ENCODE assay signal across 8 cellular contexts in the genomic region with DNA sequence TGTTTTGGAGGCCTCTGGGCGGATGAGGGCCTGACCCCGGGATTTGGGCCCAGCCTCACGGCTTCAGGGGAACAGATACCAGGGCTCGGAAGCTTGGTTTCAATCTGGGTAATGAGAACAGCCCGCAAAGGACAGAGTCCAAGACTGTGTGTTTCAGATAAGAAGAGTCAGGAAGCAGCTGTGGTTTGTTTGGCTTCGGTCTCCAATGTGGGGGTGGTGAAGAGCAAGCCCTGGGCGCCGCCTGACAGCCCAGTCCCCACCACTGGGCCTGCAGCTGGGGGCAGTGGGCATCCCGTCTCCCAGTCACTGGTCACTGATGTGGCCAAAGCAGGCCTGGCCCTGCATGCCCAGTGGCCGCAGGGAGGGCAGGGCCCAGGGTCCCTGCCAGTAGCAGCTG. TPM values are rescaled to one million over a fixed set of nuclear protein-coding genes. Genes with fewer than 3 reads are reported as not detected.
DNase-seq lines count a peak whose midpoint lies in the region; ATAC-seq and TF ChIP-seq lines count a peak whose summit lies in the region.

No MANE protein-coding gene starts in this region.

- H3K27ac Mint-ChIP-seq in activated T-helper 17 cell treated with anti-CD3 and anti-CD28 coated beads, Interleukin-2, amount 50 U/mL, for 72 hours: peak overlapping the region; percentile 38
- H3K27ac Mint-ChIP-seq in CD8-positive, alpha-beta T cell: no peak overlapping the region

- DNase-seq in midbrain (lab: John Stamatoyannopoulos, UW) (peak; percentile 41), NCI-H446 treated with DMSO at 0.1 percent for 48 hours (lab: John Stamatoyannopoulos, UW) (no peak), lower leg skin (ENCODE audit: low spot score in 2 of 2) (no peak), NCI-H187 (lab: John Stamatoyannopoulos, UW) (no peak)
- no peak for DNase-seq in CD8-positive, alpha-beta T cell

- no peak overlapping the region for H3K27ac ChIP-seq in CD8-positive, alpha-beta T cell (ENCODE audit: low read depth, low read length)

- peaks cover 13% of the 10 kb centered on the region for H3K4me1 ChIP-seq in CD8-positive, alpha-beta T cell (ENCODE audit: insufficient read depth, low read length)

- H3K4me1 Mint-ChIP-seq in activated T-helper 17 cell treated with anti-CD3 and anti-CD28 coated beads, Interleukin-2, amount 50 U/mL, for 72 hours: peaks cover 5% of the 10 kb centered on the region
- H3K4me1 Mint-ChIP-seq in CD8-positive, alpha-beta T cell (ENCODE audit: low read depth): peaks cover 9% of the 10 kb centered on the region

- CTCF ChIA-PET in CD8-positive, alpha-beta T cell (lab: Charles Lee): interaction anchor here (1.4 to 2.0 kb wide), 3 partner anchors 28 to 51 kb away, joined by 4 to 10 read pairs (median 5); no protein-coding TSS in a partner anchor

- intact Hi-C loops in CD8-positive, alpha-beta T cell (cut with DNase I, micrococcal nuclease): no loop called here
- intact Hi-C loops in lower leg skin (cut with DNase I; ENCODE audit: low total_unique reads): no loop called here

- POLR2A ChIA-PET in CD8-positive, alpha-beta T cell (lab: Charles Lee): interaction anchor here (1.0 kb wide), 1 partner anchor 9 kb away, joined by 3 read pairs; a partner anchor contains a TSS

- H3K36me3 Mint-ChIP-seq in activated T-helper 17 cell treated with anti-CD3 and anti-CD28 coated beads, Interleukin-2, amount 50 U/mL, for 72 hours (ENCODE audit: low read depth): no peaks in the 10 kb centered on the region
- H3K36me3 Mint-ChIP-seq in CD8-positive, alpha-beta T cell: no peaks in the 10 kb centered on the region

- no peaks in the 10 kb centered on the region for H3K27me3 ChIP-seq in CD8-positive, alpha-beta T cell (ENCODE audit: insufficient read depth, low read length)

- WGBS in lower leg skin, 2 donors: 65% methylated on average over 10 of the region's 10 CpGs

- no peaks in the 10 kb centered on the region for H3K27me3 Mint-ChIP-seq in activated T-helper 17 cell treated with anti-CD3 and anti-CD28 coated beads, Interleukin-2, amount 50 U/mL, for 72 hours
- H3K27me3 Mint-ChIP-seq in CD8-positive, alpha-beta T cell (ENCODE audit: low read depth): no peaks in the 10 kb centered on the region

- H3K9me3 Mint-ChIP-seq in activated T-helper 17 cell treated with anti-CD3 and anti-CD28 coated beads, Interleukin-2, amount 50 U/mL, for 72 hours: no peaks in the 10 kb centered on the region
- no peaks in the 10 kb centered on the region for H3K9me3 Mint-ChIP-seq in CD8-positive, alpha-beta T cell

- no peak overlapping the region for H3K4me3 ChIP-seq in CD8-positive, alpha-beta T cell (ENCODE audit: low read depth, low read length)
- H3K4me3 ChIP-seq in lower leg skin (ENCODE audit: low read depth, poor library complexity, severe bottlenecking): no peak overlapping the region

- TF ChIP-seq CTCF in CD8-positive, alpha-beta T cell (IDR thresholded peaks at IDR 0.05): no peak
- TF ChIP-seq CTCF in lower leg skin (IDR thresholded peaks at IDR 0.05): no peak

- TF ChIP-seq POLR2A in lower leg skin (IDR thresholded peaks at IDR 0.05): no peak

- ATAC-seq in GM19043 (IDR thresholded peaks at IDR 0.05; ENCODE audit: low read depth, unreplicated experiment) (peak; percentile 95), HG02943 (IDR thresholded peaks at IDR 0.05; ENCODE audit: low read depth, unreplicated experiment) (peak; percentile 96)
- peak; percentile 87 for ATAC-seq in activated T-helper 17 cell treated with anti-CD3 and anti-CD28 coated beads, Interleukin-2, amount 50 U/mL, for 72 hours (replicated peaks)
- ATAC-seq in CD8-positive, alpha-beta T cell: no peak

- no peaks in the 10 kb centered on the region for H3K36me3 ChIP-seq in CD8-positive, alpha-beta T cell (ENCODE audit: insufficient read depth, low read length)

- peak overlapping the region; percentile 38 for H3K4me3 Mint-ChIP-seq in activated T-helper 17 cell treated with anti-CD3 and anti-CD28 coated beads, Interleukin-2, amount 50 U/mL, for 72 hours
- H3K4me3 Mint-ChIP-seq in CD8-positive, alpha-beta T cell: no peak overlapping the region

- no peaks in the 10 kb centered on the region for H3K9me3 ChIP-seq in CD8-positive, alpha-beta T cell (ENCODE audit: low read length)

RNA-seq across cellular contexts. Expression of a gene that starts 9.1 kb away (rescaled TPM):
- total RNA-seq in activated T-helper 17 cell treated with anti-CD3 and anti-CD28 coated beads, Interleukin-2, amount 50 U/mL, for 72 hours: 1 to 10 TPM; 1.1 to 2.6 TPM
- total RNA-seq in CD8-positive, alpha-beta T cell: 1 to 10 TPM; 1.2 to 1.8 TPM
- 10 to 100 TPM; 39.4 to 48.6 (median 45.1) TPM for total RNA-seq in lower leg skin

Comparison
In these comparisons a context has a peak if more than half of its experiments do, and no peak if none do; other contexts are left out.
1. RNA of a gene that starts 9.1 kb away (total RNA-seq): 39.4 to 48.6 TPM in lower leg skin; 1.1 to 2.6 TPM in activated T-helper 17 cell treated with anti-CD3 and anti-CD28 coated beads, Interleukin-2, amount 50 U/mL, for 72 hours and 1.2 to 1.8 TPM in CD8-positive, alpha-beta T cell; every median in the first group is over 10 times any median in the second.